ENCODE assay signal across 1 cellular context in genomic region chr2:144041612-144042011, GRCh38.
TF ChIP-seq lines count a peak whose summit lies in the region.

No MANE protein-coding gene starts in this region.

TF ChIP-seq in H1, 55 proteins besides CTCF, POLR2A, EP300 and RAD21:
- TF ChIP-seq CBX8 (IDR thresholded peaks at IDR 0.05; ENCODE audit: borderline replicate concordance, low read depth, low read length) (no peak), POLR2AphosphoS5 (IDR thresholded peaks at IDR 0.05; ENCODE audit: low read depth, low read length) (no peak), HDAC2 (IDR thresholded peaks at IDR 0.05; ENCODE audit: borderline replicate concordance in 1 of 2, low read depth in 2 of 2, low read length in 2 of 2) (no peak), JUN (IDR thresholded peaks at IDR 0.05; ENCODE audit: low read depth, low read length) (no peak), RXRA (IDR thresholded peaks at IDR 0.05; ENCODE audit: insufficient read depth, low read depth, low read length) (no peak), SIX5 (IDR thresholded peaks at IDR 0.05; ENCODE audit: low read depth, low read length) (no peak), MAX (IDR thresholded peaks at IDR 0.05) (no peak), BCL11A (IDR thresholded peaks at IDR 0.05; ENCODE audit: low read depth in 2 of 2, low read length in 2 of 2) (no peak), SRF (IDR thresholded peaks at IDR 0.05; ENCODE audit: low read depth, low read length) (no peak), MAFK (IDR thresholded peaks at IDR 0.05; ENCODE audit: low read depth, low read length) (no peak), TCF12 (IDR thresholded peaks at IDR 0.05; ENCODE audit: low read depth, low read length) (no peak), SP2 (IDR thresholded peaks at IDR 0.05; ENCODE audit: low read length) (no peak), RNF2 (IDR thresholded peaks at IDR 0.05; ENCODE audit: borderline replicate concordance, low read depth, low read length, missing control alignments, poor library complexity, severe bottlenecking) (no peak), BACH1 (IDR thresholded peaks at IDR 0.05; ENCODE audit: low read length) (no peak), SAP30 (IDR thresholded peaks at IDR 0.05; ENCODE audit: insufficient read depth, insufficient replicate concordance, low read length) (no peak), ASH2L (IDR thresholded peaks at IDR 0.05; ENCODE audit: low read length) (no peak), JUND (IDR thresholded peaks at IDR 0.05; ENCODE audit: low read length) (no peak), GABPA (IDR thresholded peaks at IDR 0.05; ENCODE audit: borderline replicate concordance, insufficient read depth, low read length) (no peak), CHD7 (IDR thresholded peaks at IDR 0.05; ENCODE audit: insufficient replicate concordance, low read length) (no peak)
